Comparison of ENCODE assay signal across 1 cellular context in genomic region chr13:46660859-46661258, GRCh38.
TF ChIP-seq lines count a peak whose summit lies in the region.

No MANE protein-coding gene starts in this region.

TF ChIP-seq in GM23338, 12 proteins besides CTCF, POLR2A, EP300 and RAD21 (continued from another document):
- TF ChIP-seq ZNF462 (CRISPR knock-in tag; IDR thresholded peaks at IDR 0.05): no peak
- no peak for TF ChIP-seq CREB1 (CRISPR knock-in tag; IDR thresholded peaks at IDR 0.05; ENCODE audit: low read depth)
- TF ChIP-seq POLR2AphosphoS5 (IDR thresholded peaks at IDR 0.05; ENCODE audit: low read depth): no peak
- no peak for TF ChIP-seq REST (IDR thresholded peaks at IDR 0.05; ENCODE audit: unreplicated experiment)
- TF ChIP-seq ZNF331 (CRISPR knock-in tag; IDR thresholded peaks at IDR 0.05; ENCODE audit: low read depth): no peak
